11 cellular contexts compared by ENCODE assay signal in the genomic region with DNA sequence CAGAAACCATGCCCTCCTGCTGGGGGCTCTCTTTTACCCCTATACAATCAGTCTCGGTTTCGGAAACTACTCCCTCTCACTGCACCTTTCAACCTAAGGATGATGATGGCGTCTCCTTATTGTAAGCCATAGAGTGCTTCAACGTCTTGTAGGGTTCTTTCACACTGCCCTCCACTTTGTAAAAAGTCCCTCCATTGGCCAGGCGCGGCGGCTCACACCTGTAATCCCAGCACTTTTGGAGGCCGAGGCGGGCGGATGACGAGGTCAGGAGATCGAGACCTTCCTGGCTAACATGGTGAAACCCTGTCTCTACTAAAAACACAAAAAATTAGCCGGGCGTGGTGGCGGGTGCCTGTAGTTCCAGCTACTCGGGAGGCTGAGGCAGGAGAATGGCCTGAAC. TPM values are rescaled to one million over a fixed set of nuclear protein-coding genes. Genes with fewer than 3 reads are reported as not detected.
DNase-seq lines count a peak whose midpoint lies in the region; ATAC-seq and TF ChIP-seq lines count a peak whose summit lies in the region.
"Not testable (repeated sequence)": the region's sequence is repeated elsewhere in the genome, so short reads cannot be mapped to it uniquely, and the experiment has no call there.
"Had no signal": no experiment of that assay in that cellular context is flagged by ENCODE, and none has a peak within 500 bp of the region (broad histone marks: within the 10 kb centered on the region; RNA-seq: fewer than 3 reads in every experiment).

No MANE protein-coding gene starts in this region.

- not testable (repeated sequence) for H3K36me3 Mint-ChIP-seq in CD4-positive, alpha-beta T cell (ENCODE audit: low read depth); T-helper 17 cell (ENCODE audit: low read depth); immature natural killer cell; naive thymus-derived CD8-positive, alpha-beta T cell
- H3K36me3 Mint-ChIP-seq in activated naive CD4-positive, alpha-beta T cell treated with anti-CD3 and anti-CD28 coated beads, Interleukin-2, amount 50 U/mL, for 24 hours, result peaks cover 12% of the 10 kb centered on the region

- CTCF ChIA-PET in CD4-positive, alpha-beta T cell (lab: Charles Lee), result not testable (repeated sequence)

- H3K27me3 Mint-ChIP-seq in CD4-positive, alpha-beta T cell; T-helper 17 cell; activated naive CD4-positive, alpha-beta T cell treated with anti-CD3 and anti-CD28 coated beads, Interleukin-2, amount 50 U/mL, for 24 hours; naive thymus-derived CD8-positive, alpha-beta T cell: not testable (repeated sequence)
- peaks cover 14 to 20% (median 15%) of the 10 kb centered on the region in 3 donors for H3K27me3 Mint-ChIP-seq in immature natural killer cell (ENCODE audit: low read depth in 3 of 3)

- H3K4me3 Mint-ChIP-seq in CD4-positive, alpha-beta T cell; T-helper 17 cell; activated naive CD4-positive, alpha-beta T cell treated with anti-CD3 and anti-CD28 coated beads, Interleukin-2, amount 50 U/mL, for 24 hours; immature natural killer cell; naive thymus-derived CD8-positive, alpha-beta T cell: not testable (repeated sequence)

- not testable (repeated sequence) for H3K27me3 ChIP-seq in CD4-positive, alpha-beta T cell (ENCODE audit: control insufficient read depth, insufficient read depth, low read length); HL-60 (ENCODE audit: insufficient read depth, poor library complexity, severe bottlenecking)

- POLR2A ChIA-PET in CD4-positive, alpha-beta T cell (lab: Charles Lee); naive thymus-derived CD8-positive, alpha-beta T cell (lab: Charles Lee): not testable (repeated sequence)

- H3K9me3 ChIP-seq in CD4-positive, alpha-beta T cell (ENCODE audit: control insufficient read depth, low read length); T-helper 17 cell (ENCODE audit: control insufficient read depth, low read length, poor library complexity, severe bottlenecking): not testable (repeated sequence)

- peaks cover 40% of the 10 kb centered on the region for H3K4me1 Mint-ChIP-seq in CD4-positive, alpha-beta T cell (ENCODE audit: low read depth)
- peaks cover 14% of the 10 kb centered on the region for H3K4me1 Mint-ChIP-seq in T-helper 17 cell
- H3K4me1 Mint-ChIP-seq in activated naive CD4-positive, alpha-beta T cell treated with anti-CD3 and anti-CD28 coated beads, Interleukin-2, amount 50 U/mL, for 24 hours, result peaks cover 31% of the 10 kb centered on the region
- H3K4me1 Mint-ChIP-seq in immature natural killer cell, result peaks cover 54 to 60% of the 10 kb centered on the region in 2 donors
- peaks cover 10 to 39% (median 32%) of the 10 kb centered on the region in 4 donors for H3K4me1 Mint-ChIP-seq in naive thymus-derived CD8-positive, alpha-beta T cell

- not testable (repeated sequence) for H3K9me3 Mint-ChIP-seq in CD4-positive, alpha-beta T cell; activated naive CD4-positive, alpha-beta T cell treated with anti-CD3 and anti-CD28 coated beads, Interleukin-2, amount 50 U/mL, for 24 hours; immature natural killer cell; naive thymus-derived CD8-positive, alpha-beta T cell

- not testable (repeated sequence) for H3K4me3 ChIP-seq in HL-60 (replicated peaks; ENCODE audit: insufficient read depth, low read length)

- not testable (repeated sequence) for H3K27ac ChIP-seq in CD4-positive, alpha-beta T cell (ENCODE audit: low read depth, low read length)
- H3K27ac ChIP-seq in HL-60 (replicated peaks), result peak overlapping the region; percentile 67

- TF ChIP-seq CTCF in CD4-positive, alpha-beta T cell (IDR thresholded peaks at IDR 0.05); HL-60 (IDR thresholded peaks at IDR 0.05; ENCODE audit: insufficient read depth, low read length): not testable (repeated sequence)

- not testable (repeated sequence) for DNase-seq in CD4-positive, alpha-beta T cell; HL-60 (ENCODE audit: low read depth in 1 of 2, low spot score in 1 of 2); T-helper 17 cell; immature natural killer cell; naive thymus-derived CD8-positive, alpha-beta T cell
- DNase-seq in sciatic nerve (ENCODE audit: low spot score), result peak; percentile 27
- peak; percentile 38 for DNase-seq in ureter (ENCODE audit: low spot score)

- H3K27ac Mint-ChIP-seq in CD4-positive, alpha-beta T cell, result peak overlapping the region; percentile 85
- H3K27ac Mint-ChIP-seq in T-helper 17 cell (peak overlapping the region; percentile 72), immature natural killer cell (peak overlapping the region in 5 of 6 donors; percentile 77 to 99 (median 98))
- peak overlapping the region; percentile 23 for H3K27ac Mint-ChIP-seq in activated naive CD4-positive, alpha-beta T cell treated with anti-CD3 and anti-CD28 coated beads, Interleukin-2, amount 50 U/mL, for 24 hours
- H3K27ac Mint-ChIP-seq in naive thymus-derived CD8-positive, alpha-beta T cell, result peak overlapping the region in 7 of 10 donors; percentile 45 to 97 (median 96)

- not testable (repeated sequence) for ATAC-seq in CD4-positive, alpha-beta T cell (ENCODE audit: poor library complexity); T-helper 17 cell; naive thymus-derived CD8-positive, alpha-beta T cell; sciatic nerve

- intact Hi-C loops in CD4-positive, alpha-beta T cell (cut with DNase I, micrococcal nuclease); sciatic nerve (cut with DNase I): not testable (repeated sequence)

RNA-seq across cellular contexts. Expression of a gene that starts 19.5 kb away (rescaled TPM):
- not detected for total RNA-seq in CD4-positive, alpha-beta T cell
- total RNA-seq in T-helper 17 cell (not detected), sciatic nerve (not detected), ureter (not detected)
- polyA plus RNA-seq in immature natural killer cell, result under 1 TPM in 1 of 3 donors, not detected in 2; 0.48 TPM
- total RNA-seq in naive thymus-derived CD8-positive, alpha-beta T cell, result not detected
- polyA plus RNA-seq in naive thymus-derived CD8-positive, alpha-beta T cell, result not detected
- total RNA-seq: Caco-2; CD8-positive, alpha-beta T cell had no signal
- polyA plus RNA-seq: A549 had no signal

RNA-seq across cellular contexts. Expression of a gene that starts 31.8 kb away (rescaled TPM):
- total RNA-seq in CD4-positive, alpha-beta T cell, result 100 to 1,000 TPM; 150 to 151 TPM
- 100 to 1,000 TPM; 112 to 131 TPM for total RNA-seq in T-helper 17 cell
- polyA plus RNA-seq in immature natural killer cell, result 100 to 1,000 TPM in 2 of 3 donors, 10 to 100 TPM in 1; 88.4 to 124 (median 101) TPM
- 100 to 1,000 TPM; 233 to 243 TPM for total RNA-seq in naive thymus-derived CD8-positive, alpha-beta T cell
- polyA plus RNA-seq in naive thymus-derived CD8-positive, alpha-beta T cell, result 100 to 1,000 TPM; 104 to 214 (median 153) TPM
- total RNA-seq in sciatic nerve, result 109 TPM
- 79.3 TPM for total RNA-seq in ureter

RNA-seq across cellular contexts. Expression of a gene that starts 51.3 kb away (rescaled TPM):
- total RNA-seq in CD4-positive, alpha-beta T cell, result not detected
- total RNA-seq in T-helper 17 cell (not detected), sciatic nerve (not detected), ureter (not detected)
- polyA plus RNA-seq in immature natural killer cell, result not detected
- total RNA-seq in naive thymus-derived CD8-positive, alpha-beta T cell, result not detected
- polyA plus RNA-seq in naive thymus-derived CD8-positive, alpha-beta T cell, result not detected
- total RNA-seq: Caco-2; CD8-positive, alpha-beta T cell had no signal
- polyA plus RNA-seq: A549 had no signal

RNA-seq across cellular contexts. Expression of a gene that starts 52.7 kb away (rescaled TPM):
- 10 to 100 TPM; 26.6 to 26.9 TPM for total RNA-seq in CD4-positive, alpha-beta T cell
- total RNA-seq in T-helper 17 cell, result 10 to 100 TPM; 52.4 to 55.4 TPM
- 100 to 1,000 TPM; 129 to 151 (median 150) TPM for polyA plus RNA-seq in immature natural killer cell
- 10 to 100 TPM; 47.3 to 48.6 TPM for total RNA-seq in naive thymus-derived CD8-positive, alpha-beta T cell
- 10 to 100 TPM; 76.4 to 87.2 (median 87.1) TPM for polyA plus RNA-seq in naive thymus-derived CD8-positive, alpha-beta T cell
- total RNA-seq in sciatic nerve, result 29.5 TPM
- total RNA-seq in ureter, result 45.3 TPM

RNA-seq across cellular contexts. Expression of a gene that starts 55.4 kb away (rescaled TPM):
- not detected for total RNA-seq in CD4-positive, alpha-beta T cell
- total RNA-seq in T-helper 17 cell (not detected), sciatic nerve (173 TPM), ureter (not detected)
- polyA plus RNA-seq in immature natural killer cell, result not detected
- 1 to 10 TPM in 1 of 2 experiments, not detected in 1; 2.2 TPM for total RNA-seq in naive thymus-derived CD8-positive, alpha-beta T cell
- polyA plus RNA-seq in naive thymus-derived CD8-positive, alpha-beta T cell, result not detected
- total RNA-seq: CD8-positive, alpha-beta T cell had no signal
- polyA plus RNA-seq: A549 had no signal

Comparison
In these comparisons a context has a peak if more than half of its experiments do, and no peak if none do; other contexts are left out.
1. H3K27ac Mint-ChIP-seq: peak in every context shown above with its lines; median percentile 98 in immature natural killer cell; 96 in naive thymus-derived CD8-positive, alpha-beta T cell; 85 in CD4-positive, alpha-beta T cell; 72 in T-helper 17 cell; 23 in activated naive CD4-positive, alpha-beta T cell treated with anti-CD3 and anti-CD28 coated beads, Interleukin-2, amount 50 U/mL, for 24 hours.